In the genomic region with DNA sequence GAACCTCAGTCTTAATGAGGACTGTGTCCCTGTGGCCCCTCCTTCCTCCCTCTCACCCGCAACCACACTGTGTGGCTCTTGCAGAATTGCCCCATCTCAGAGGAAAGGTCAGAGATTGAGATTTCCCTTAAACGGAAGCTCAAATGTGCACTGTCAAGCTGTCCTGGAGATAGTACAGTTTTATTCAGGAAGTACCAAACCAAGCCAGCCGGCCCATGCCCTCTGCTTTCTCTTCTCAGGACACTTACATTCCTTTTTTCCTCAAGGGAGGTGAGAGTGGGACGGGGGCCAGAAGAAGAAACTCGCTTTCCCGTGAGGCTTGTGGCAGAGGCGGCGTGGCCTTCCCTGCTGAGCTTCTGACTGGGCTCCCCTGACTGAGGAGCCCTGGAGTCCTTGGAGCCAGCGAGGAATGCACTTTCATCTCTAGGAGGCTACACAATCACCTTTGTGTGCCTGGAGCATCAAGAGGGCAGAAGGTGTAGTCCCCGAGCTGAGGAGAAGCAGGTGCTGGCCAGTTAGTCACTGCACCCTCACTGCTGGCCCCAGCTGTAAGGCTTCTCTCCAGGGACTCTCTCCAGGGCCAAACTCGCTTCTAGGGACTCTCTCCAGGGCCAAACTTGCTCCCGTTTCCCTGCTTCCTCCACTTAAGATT, we compare ENCODE assay signal across 11 cellular contexts. TPM values are rescaled to one million over a fixed set of nuclear protein-coding genes. Genes with fewer than 3 reads are reported as not detected.
DNase-seq lines count a peak whose midpoint lies in the region; ATAC-seq and TF ChIP-seq lines count a peak whose summit lies in the region.
"Had no signal": no experiment of that assay in that cellular context is flagged by ENCODE, and none has a peak within 500 bp of the region (broad histone marks: within the 10 kb centered on the region; RNA-seq: fewer than 3 reads in every experiment).

No MANE protein-coding gene starts in this region.

- H3K9me3 ChIP-seq in left lung (no peaks in the 10 kb centered on the region), skeletal muscle tissue (ENCODE audit: control insufficient read depth in 3 of 3, low read length in 3 of 3) (no peaks in the 10 kb centered on the region)

- peak overlapping the region in 2 of 3 donors; percentile 10 to 33 for H3K9ac ChIP-seq in skeletal muscle tissue (ENCODE audit: low read depth in 1 of 3, low read length in 3 of 3)

- in situ Hi-C loops in astrocyte of the spinal cord (cut with HindIII; ENCODE audit: low sequenced_read_pairs), result no loop called here

- H3K27me3 ChIP-seq in HL-60 (ENCODE audit: insufficient read depth, poor library complexity, severe bottlenecking) (no peaks in the 10 kb centered on the region), left lung (no peaks in the 10 kb centered on the region), skeletal muscle tissue (ENCODE audit: control insufficient read depth in 3 of 3, insufficient read depth in 3 of 3, low read length in 3 of 3) (no peaks in the 10 kb centered on the region), dorsolateral prefrontal cortex (no peaks in the 10 kb centered on the region)

- DNase-seq in HL-60 (ENCODE audit: low read depth in 1 of 2, low spot score in 1 of 2), result peak; percentile 67 to 86
- peak; percentile 11 for DNase-seq in astrocyte of the spinal cord (ENCODE audit: low read depth, low spot score)
- peak; percentile 55 to 76 for DNase-seq in left lung
- DNase-seq in dorsolateral prefrontal cortex, result no peak
- DNase-seq: activated gamma-delta T cell, NCI-H1436 had no signal

- intact Hi-C loops in left lung (cut with DNase I) (no loop called here), dorsolateral prefrontal cortex (cut with DNase I) (no loop called here)

- H3K4me3 ChIP-seq in HL-60 (replicated peaks; ENCODE audit: insufficient read depth, low read length), result no peak overlapping the region
- H3K4me3 ChIP-seq in astrocyte of the spinal cord (ENCODE audit: low read depth, low read length), result no peak overlapping the region
- no peak overlapping the region for H3K4me3 ChIP-seq in left lung
- no peak overlapping the region for H3K4me3 ChIP-seq in skeletal muscle tissue (ENCODE audit: low read length in 3 of 3)
- H3K4me3 ChIP-seq in dorsolateral prefrontal cortex, result peak overlapping the region in 1 of 59 donors; percentile 0

- peak; percentile 78 for ATAC-seq in left lung
- ATAC-seq in HG02852 (IDR thresholded peaks at IDR 0.05; ENCODE audit: unreplicated experiment), result no peak
- ATAC-seq in GM21447 (IDR thresholded peaks at IDR 0.05; ENCODE audit: unreplicated experiment), result no peak
- no peak for ATAC-seq in GM18873 (IDR thresholded peaks at IDR 0.05; ENCODE audit: low FRiP score, unreplicated experiment)
- ATAC-seq: activated CD4-positive, CD25-positive, alpha-beta regulatory T cell treated with anti-CD3 and anti-CD28 coated beads, Interleukin-2, amount 50 U/mL, for 24 hours had no signal

- H3K27ac ChIP-seq in HL-60 (replicated peaks) (peak overlapping the region; percentile 50; the same call in 1 of the 2 replicates), left lung (peak overlapping the region; percentile 19 to 75), skeletal muscle tissue (ENCODE audit: low read depth, low read length) (peak overlapping the region; percentile 66), dorsolateral prefrontal cortex (peak overlapping the region in 23 of 59 donors; percentile 6 to 68 (median 46))

- no peaks in the 10 kb centered on the region for H3K36me3 ChIP-seq in left lung
- H3K36me3 ChIP-seq in skeletal muscle tissue (ENCODE audit: control insufficient read depth in 3 of 3, insufficient read depth in 3 of 3, low read length in 3 of 3), result no peaks in the 10 kb centered on the region

- TF ChIP-seq CTCF in HL-60 (IDR thresholded peaks at IDR 0.05; ENCODE audit: insufficient read depth, low read length) (no peak), astrocyte of the spinal cord (IDR thresholded peaks at IDR 0.05; ENCODE audit: low read depth, low read length) (no peak), left lung (IDR thresholded peaks at IDR 0.05) (no peak), dorsolateral prefrontal cortex (IDR thresholded peaks at IDR 0.05 in 54 of 56, conservative IDR thresholded peaks at IDR 0.05 in 2 of 56; ENCODE audit: low read depth in 1 of 56, partially characterized antibody in 56 of 56) (no peak)

- H3K4me1 ChIP-seq in left lung (peaks cover 3 to 38% of the 10 kb centered on the region in 2 donors), skeletal muscle tissue (ENCODE audit: control insufficient read depth in 3 of 3, insufficient read depth in 3 of 3, low read length in 3 of 3) (peaks cover 12 to 22% (median 14%) of the 10 kb centered on the region in 3 donors)

RNA-seq across cellular contexts. Expression of a gene that starts 24.1 kb away (rescaled TPM):
- total RNA-seq in left lung (100 to 1,000 TPM; 204 to 258 TPM), skeletal muscle tissue (515 TPM), dorsolateral prefrontal cortex (100 to 1,000 TPM; 198 to 558 (median 389) TPM)

Comparison
In these comparisons a context has a peak if more than half of its experiments do, and no peak if none do; other contexts are left out.
1. DNase-seq: peak in HL-60 (2 of 2), astrocyte of the spinal cord (single experiment) and left lung (2 of 2); none in dorsolateral prefrontal cortex (0 of 10).